9 cellular contexts compared by ENCODE assay signal in the genomic region with DNA sequence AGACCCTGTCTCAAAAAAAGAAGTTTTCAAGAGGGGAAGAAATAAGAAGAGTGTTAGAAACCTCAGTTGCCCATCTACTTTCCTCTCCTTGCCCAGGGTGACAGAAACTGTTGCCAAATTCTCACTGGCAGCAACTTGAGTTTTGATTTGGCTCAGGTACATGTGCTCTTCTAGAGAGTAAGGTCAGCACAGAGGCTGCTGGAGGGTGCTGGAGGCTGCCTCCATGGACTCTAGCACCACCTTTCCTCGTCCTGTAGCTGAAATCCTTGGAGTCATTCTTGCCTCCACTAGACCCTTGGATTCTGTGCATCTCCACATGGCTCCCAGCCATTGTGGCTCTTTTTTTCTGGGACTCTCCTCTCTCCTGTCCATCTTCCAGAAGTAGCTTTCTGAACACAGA.
"Had no signal": no experiment of that assay in that cellular context is flagged by ENCODE, and none has a peak within 500 bp of the region (broad histone marks: within the 10 kb centered on the region; RNA-seq: fewer than 3 reads in every experiment).

No MANE protein-coding gene starts in this region.

- H3K27ac ChIP-seq: GM23248 had no signal

- H3K9me3 Mint-ChIP-seq: HFFc6, IgD-negative memory B cell had no signal

- ATAC-seq: HCT116 had no signal

- FAIRE-seq: H54, HTR-8/SVneo had no signal

- H3K9me3 ChIP-seq: HAP-1 had no signal

- DNase-seq: GM23248, GOT3, HFFc6, KBM-7 had no signal

- H3K27me3 Mint-ChIP-seq: IgD-negative memory B cell had no signal

- H3K27ac Mint-ChIP-seq: HFFc6, IgD-negative memory B cell had no signal

- H3K4me3 ChIP-seq: GM23248, HAP-1 had no signal

- H3K36me3 ChIP-seq: HAP-1 had no signal

- H3K4me3 Mint-ChIP-seq: HFFc6, IgD-negative memory B cell had no signal

- H3K9ac ChIP-seq: GM23248 had no signal

- H2AFZ ChIP-seq: GM23248 had no signal
